ENCODE assay signal across 1 cellular context in genomic region chr6:113859349-113860164, GRCh38.
TF ChIP-seq lines count a peak whose summit lies in the region.

No MANE protein-coding gene starts in this region.

TF ChIP-seq in HepG2, 621 proteins besides CTCF, POLR2A, EP300 and RAD21 (continued from another document and continues in another):
- TF ChIP-seq ZHX2 (IDR thresholded peaks at IDR 0.05; ENCODE audit: low read depth) (no peak), ZHX2 (CRISPR knock-in tag; IDR thresholded peaks at IDR 0.05; ENCODE audit: borderline replicate concordance) (peak; percentile 17; the same call in 1 of the 2 replicates), ZIK1 (CRISPR knock-in tag; IDR thresholded peaks at IDR 0.05; ENCODE audit: borderline replicate concordance, low read depth) (0 out of 2 replicates have a peak, but pooled peaks have one; percentile 10), ZHX1 (CRISPR knock-in tag; IDR thresholded peaks at IDR 0.05; ENCODE audit: low read depth) (no peak), PRDM15 (CRISPR knock-in tag; IDR thresholded peaks at IDR 0.05) (no peak), ARHGAP35 (CRISPR knock-in tag; IDR thresholded peaks at IDR 0.05; ENCODE audit: borderline replicate concordance) (no peak), ZNF790 (CRISPR knock-in tag; IDR thresholded peaks at IDR 0.05; ENCODE audit: borderline replicate concordance) (0 out of 2 replicates have a peak, but pooled peaks have one; percentile 10), RBFOX2 (IDR thresholded peaks at IDR 0.05; ENCODE audit: low read depth, low read length) (peak; percentile 78), ZNF260 (CRISPR knock-in tag; IDR thresholded peaks at IDR 0.05; ENCODE audit: borderline replicate concordance, low read depth) (no peak), SMARCE1 (IDR thresholded peaks at IDR 0.05; ENCODE audit: borderline replicate concordance) (no peak), ZBTB2 (CRISPR knock-in tag; IDR thresholded peaks at IDR 0.05; ENCODE audit: low read depth) (0 out of 2 replicates have a peak, but pooled peaks have one; percentile 3), ZNF343 (CRISPR knock-in tag; IDR thresholded peaks at IDR 0.05) (0 out of 2 replicates have a peak, but pooled peaks have one; percentile 6), ZNF580 (CRISPR knock-in tag; IDR thresholded peaks at IDR 0.05; ENCODE audit: borderline replicate concordance, low read depth) (no peak), MAX (IDR thresholded peaks at IDR 0.05) (peak; percentile 85), PHF8 (CRISPR knock-in tag; IDR thresholded peaks at IDR 0.05) (peak; percentile 7; the same call in 1 of the 2 replicates), BCL3 (CRISPR knock-in tag; IDR thresholded peaks at IDR 0.05) (no peak), ZNF816 (CRISPR knock-in tag; IDR thresholded peaks at IDR 0.05; ENCODE audit: borderline replicate concordance) (no peak), U2AF1 (optimal IDR thresholded peaks at IDR 0.05; ENCODE audit: low read depth, low read length) (no peak), SOX6 (IDR thresholded peaks at IDR 0.05) (no peak), SOX6 (CRISPR knock-in tag; IDR thresholded peaks at IDR 0.05) (0 out of 2 replicates have a peak, but pooled peaks have one; percentile 4), ZNF546 (CRISPR knock-in tag; conservative IDR thresholded peaks at IDR 0.05) (no peak), NFAT5 (CRISPR knock-in tag; IDR thresholded peaks at IDR 0.05) (no peak), ZFY (CRISPR knock-in tag; IDR thresholded peaks at IDR 0.05) (peak; percentile 58), YY1 (IDR thresholded peaks at IDR 0.05; ENCODE audit: insufficient read depth, insufficient replicate concordance, low read depth, low read length) (peak; percentile 2), ZNF281 (CRISPR knock-in tag; IDR thresholded peaks at IDR 0.05; ENCODE audit: borderline replicate concordance) (0 out of 2 replicates have a peak, but pooled peaks have one; percentile 15), ZSCAN25 (CRISPR knock-in tag; IDR thresholded peaks at IDR 0.05) (no peak)
